Comparison of ENCODE assay signal across 33 cellular contexts in genomic region chr4:52554606-52555355, GRCh38.
DNase-seq lines count a peak whose midpoint lies in the region; ATAC-seq lines count a peak whose summit lies in the region.
"Had no signal": no experiment of that assay in that cellular context is flagged by ENCODE, and none has a peak within 500 bp of the region (broad histone marks: within the 10 kb centered on the region; RNA-seq: fewer than 3 reads in every experiment).

No MANE protein-coding gene starts in this region.

- H3K27ac Mint-ChIP-seq in activated naive CD4-positive, alpha-beta T cell treated with anti-CD3 and anti-CD28 coated beads for 36 hours, result no peak overlapping the region
- H3K27ac Mint-ChIP-seq: activated naive CD8-positive, alpha-beta T cell treated with anti-CD3 and anti-CD28 coated beads, Interleukin-2, amount 50 U/mL, for 24 hours; activated T-cell treated with anti-CD3 and anti-CD28 coated beads, Interleukin-2, amount 50 U/mL, for 24 hours; CD4-positive, alpha-beta memory T cell; progenitor cell of endocrine pancreas; T-helper 1 cell treated with Interleukin-12 subunit alpha and Interleukin-12 subunit beta and Interleukin-4 antibody, amounts not matched to agents 30 μg/mL and 1 μg/mL, for 36 hours had no signal

- H3K4ac ChIP-seq in neuronal stem cell (ENCODE audit: low read length), result no peak overlapping the region

- intact Hi-C loops in activated naive CD4-positive, alpha-beta T cell treated with anti-CD3 and anti-CD28 coated beads for 36 hours (cut with micrococcal nuclease), result no loop called here

- no peak overlapping the region for H2BK15ac ChIP-seq in neuronal stem cell (ENCODE audit: low read length)

- H3K23ac ChIP-seq in neuronal stem cell (ENCODE audit: low read depth, low read length, poor library complexity), result no peak overlapping the region

- H3K14ac ChIP-seq in neuronal stem cell (ENCODE audit: low read length), result no peak overlapping the region

- H2BK120ac ChIP-seq in neuronal stem cell (ENCODE audit: low read depth, low read length), result no peak overlapping the region

- WGBS in ectodermal cell, 2 experiments, result 61 to 63% methylated on average over 5 of the region's 5 CpGs
- no CpG with 5 or more reads among the region's 5 CpGs for WGBS in neuronal stem cell (ENCODE audit: extremely low coverage in 2 of 2, insufficient read length in 2 of 2, insufficient replicate concordance in 1 of 2), 2 donors

- H3K36me3 ChIP-seq in ectodermal cell (ENCODE audit: control insufficient read depth, insufficient read depth, low read length) (no peaks in the 10 kb centered on the region), neuronal stem cell (replicated peaks in 1 of 2; ENCODE audit: control insufficient read depth in 2 of 2, insufficient read depth in 2 of 2, low read length in 2 of 2) (no peaks in the 10 kb centered on the region)
- H3K36me3 ChIP-seq: MG63, SJSA1, vagina had no signal

- H2AFZ ChIP-seq in neuronal stem cell (ENCODE audit: low read length), result peak overlapping the region; percentile 48

- H3K27me3 ChIP-seq in ectodermal cell (ENCODE audit: control insufficient read depth, insufficient read depth, low read length, poor library complexity, severe bottlenecking), result no peaks in the 10 kb centered on the region
- H3K27me3 ChIP-seq in neuronal stem cell (ENCODE audit: control insufficient read depth in 3 of 3, insufficient read depth in 3 of 3, low read depth in 1 of 3, low read length in 3 of 3), result no peaks in the 10 kb centered on the region
- H3K27me3 ChIP-seq: SJSA1, vagina had no signal

- no peak overlapping the region for H3K18ac ChIP-seq in neuronal stem cell (ENCODE audit: low read length)

- H3K4me1 Mint-ChIP-seq in activated naive CD4-positive, alpha-beta T cell treated with anti-CD3 and anti-CD28 coated beads for 36 hours (ENCODE audit: low read depth), result no peaks in the 10 kb centered on the region
- H3K4me1 Mint-ChIP-seq: activated naive CD8-positive, alpha-beta T cell treated with anti-CD3 and anti-CD28 coated beads, Interleukin-2, amount 50 U/mL, for 24 hours had no signal

- H2AK5ac ChIP-seq in neuronal stem cell (ENCODE audit: low read depth, low read length), result no peak overlapping the region

- no peak overlapping the region for H3K9ac ChIP-seq in neuronal stem cell (ENCODE audit: low read depth, low read length, poor library complexity)

- H3K27me3 Mint-ChIP-seq in activated naive CD4-positive, alpha-beta T cell treated with anti-CD3 and anti-CD28 coated beads for 36 hours (ENCODE audit: low read depth), result peaks cover 21% of the 10 kb centered on the region
- H3K27me3 Mint-ChIP-seq: progenitor cell of endocrine pancreas had no signal

- H3K4me3 ChIP-seq in ectodermal cell (ENCODE audit: insufficient read depth, low read depth, low read length) (no peak overlapping the region), neuronal stem cell (ENCODE audit: low read length in 2 of 2) (no peak overlapping the region)
- H3K4me3 ChIP-seq: A549, MG63, SJSA1, vagina had no signal

- no peaks in the 10 kb centered on the region for H3K79me1 ChIP-seq in neuronal stem cell (ENCODE audit: low read depth, low read length)

- no peak for ATAC-seq in HG02884 (IDR thresholded peaks at IDR 0.05; ENCODE audit: unreplicated experiment)
- ATAC-seq: A549; activated naive CD8-positive, alpha-beta T cell treated with anti-CD3 and anti-CD28 coated beads, Interleukin-2, amount 50 U/mL, for 24 hours; left cardiac atrium; sciatic nerve had no signal

- no peak overlapping the region for H2BK5ac ChIP-seq in neuronal stem cell (ENCODE audit: low read length)

- H3K4me3 Mint-ChIP-seq in activated naive CD4-positive, alpha-beta T cell treated with anti-CD3 and anti-CD28 coated beads for 36 hours, result no peak overlapping the region
- H3K4me3 Mint-ChIP-seq: activated naive CD8-positive, alpha-beta T cell treated with anti-CD3 and anti-CD28 coated beads, Interleukin-2, amount 50 U/mL, for 24 hours; activated T-cell treated with anti-CD3 and anti-CD28 coated beads, Interleukin-2, amount 50 U/mL, for 24 hours; CD4-positive, alpha-beta memory T cell; T-helper 1 cell treated with Interleukin-12 subunit alpha and Interleukin-12 subunit beta and Interleukin-4 antibody, amounts not matched to agents 30 μg/mL and 1 μg/mL, for 36 hours had no signal

- no peaks in the 10 kb centered on the region for H3K9me3 Mint-ChIP-seq in activated naive CD4-positive, alpha-beta T cell treated with anti-CD3 and anti-CD28 coated beads for 36 hours
- H3K9me3 Mint-ChIP-seq: activated naive CD8-positive, alpha-beta T cell treated with anti-CD3 and anti-CD28 coated beads, Interleukin-2, amount 50 U/mL, for 24 hours; activated T-cell treated with anti-CD3 and anti-CD28 coated beads, Interleukin-2, amount 50 U/mL, for 24 hours; T-helper 1 cell treated with Interleukin-12 subunit alpha and Interleukin-12 subunit beta and Interleukin-4 antibody, amounts not matched to agents 30 μg/mL and 1 μg/mL, for 36 hours had no signal

- CTCF ChIA-PET in activated naive CD4-positive, alpha-beta T cell treated with anti-CD3 and anti-CD28 coated beads for 36 hours (lab: Charles Lee), result interaction anchor here (0.7 to 2.1 kb wide), 2 partner anchors 9 to 62 kb away, joined by 3 to 7 read pairs; no protein-coding TSS in a partner anchor

- no peak overlapping the region for H3K4me2 ChIP-seq in neuronal stem cell (ENCODE audit: insufficient read depth, low read length, poor library complexity, severe bottlenecking)
- H3K4me2 ChIP-seq: A549 had no signal

- H3K4me1 ChIP-seq in ectodermal cell (ENCODE audit: control insufficient read depth, insufficient read depth, low read length) (peaks cover 18% of the 10 kb centered on the region), neuronal stem cell (ENCODE audit: control insufficient read depth in 2 of 2, insufficient read depth in 1 of 2, low read depth in 1 of 2, low read length in 2 of 2) (peaks cover 5 to 15% of the 10 kb centered on the region in 2 donors)
- H3K4me1 ChIP-seq: A549 had no signal

- DNase-seq in GM03348 (ENCODE audit: low spot score), result peak; percentile 16
- peak; percentile 5 for DNase-seq in OCI-M1 (lab: John Stamatoyannopoulos, UW)
- DNase-seq in neuronal stem cell (ENCODE audit: low spot score), result peak; percentile 37
- no peak for DNase-seq in activated naive CD4-positive, alpha-beta T cell treated with anti-CD3 and anti-CD28 coated beads for 36 hours
- no peak for DNase-seq in NCI-H146 treated with DMSO at 0.1 percent for 48 hours (lab: John Stamatoyannopoulos, UW; ENCODE audit: unreplicated experiment)
- no peak for DNase-seq in DMS53 (lab: John Stamatoyannopoulos, UW)
- DNase-seq: activated CD4-positive, alpha-beta T cell treated with anti-CD3 and anti-CD28 coated beads for 48 hours; activated gamma-delta T cell; activated naive CD8-positive, alpha-beta T cell treated with anti-CD3 and anti-CD28 coated beads, Interleukin-2, amount 50 U/mL, for 24 hours; activated T-cell treated with anti-CD3 and anti-CD28 coated beads, Interleukin-2, amount 50 U/mL, for 24 hours; CD4-positive, alpha-beta memory T cell; DMS 273 treated with DMSO at 0.1 percent for 48 hours; effector CD4-positive, alpha-beta T cell; erythroblast; foreskin fibroblast; GOT3; left cardiac atrium; MG63; NCI-H1105 treated with DMSO at 0.1 percent for 48 hours; NCI-H2081; NCI-H226; NCI-H774; RPMI8226; stimulated activated CD4-positive, alpha-beta T cell treated with anti-CD3 and anti-CD28 coated beads, Interleukin-15, amount 100 ng/mL, for 24 hours; stimulated activated naive CD4-positive, alpha-beta T cell treated with Interleukin-2 at 50 U/mL for 16 hours had no signal

- H3K9me3 ChIP-seq in ectodermal cell (ENCODE audit: control insufficient read depth, low read length) (no peaks in the 10 kb centered on the region), neuronal stem cell (replicated peaks in 1 of 2; ENCODE audit: control insufficient read depth in 2 of 2, insufficient read depth in 1 of 2, low read depth in 1 of 2, low read length in 2 of 2) (no peaks in the 10 kb centered on the region)
- H3K9me3 ChIP-seq: A549, MG63, SJSA1, vagina had no signal

- H3K36me3 Mint-ChIP-seq in activated naive CD4-positive, alpha-beta T cell treated with anti-CD3 and anti-CD28 coated beads for 36 hours (ENCODE audit: low read depth), result no peaks in the 10 kb centered on the region
- H3K36me3 Mint-ChIP-seq: CD4-positive, alpha-beta memory T cell had no signal

- no peak overlapping the region for H2BK12ac ChIP-seq in neuronal stem cell (ENCODE audit: low read length)

- H3K27ac ChIP-seq in ectodermal cell (ENCODE audit: insufficient read depth, low read depth, low read length, poor library complexity, severe bottlenecking) (peak overlapping the region; percentile 41), neuronal stem cell (replicated peaks; ENCODE audit: low read length) (peak overlapping the region; percentile 67)
- H3K27ac ChIP-seq: A549, SJSA1, vagina had no signal

- H4K8ac ChIP-seq in neuronal stem cell (ENCODE audit: low read depth, low read length), result no peak overlapping the region

- H4K91ac ChIP-seq in neuronal stem cell (ENCODE audit: low read depth, low read length, poor library complexity), result no peak overlapping the region

Comparison
In these comparisons a context has a peak if more than half of its experiments do, and no peak if none do; other contexts are left out.
1. DNase-seq: peak in GM03348 (single experiment), OCI-M1 (single experiment) and neuronal stem cell (single experiment); none in activated naive CD4-positive, alpha-beta T cell treated with anti-CD3 and anti-CD28 coated beads for 36 hours (single experiment), NCI-H146 treated with DMSO at 0.1 percent for 48 hours (single experiment) and DMS53 (single experiment).